1 cellular context compared by ENCODE assay signal in the genomic region with DNA sequence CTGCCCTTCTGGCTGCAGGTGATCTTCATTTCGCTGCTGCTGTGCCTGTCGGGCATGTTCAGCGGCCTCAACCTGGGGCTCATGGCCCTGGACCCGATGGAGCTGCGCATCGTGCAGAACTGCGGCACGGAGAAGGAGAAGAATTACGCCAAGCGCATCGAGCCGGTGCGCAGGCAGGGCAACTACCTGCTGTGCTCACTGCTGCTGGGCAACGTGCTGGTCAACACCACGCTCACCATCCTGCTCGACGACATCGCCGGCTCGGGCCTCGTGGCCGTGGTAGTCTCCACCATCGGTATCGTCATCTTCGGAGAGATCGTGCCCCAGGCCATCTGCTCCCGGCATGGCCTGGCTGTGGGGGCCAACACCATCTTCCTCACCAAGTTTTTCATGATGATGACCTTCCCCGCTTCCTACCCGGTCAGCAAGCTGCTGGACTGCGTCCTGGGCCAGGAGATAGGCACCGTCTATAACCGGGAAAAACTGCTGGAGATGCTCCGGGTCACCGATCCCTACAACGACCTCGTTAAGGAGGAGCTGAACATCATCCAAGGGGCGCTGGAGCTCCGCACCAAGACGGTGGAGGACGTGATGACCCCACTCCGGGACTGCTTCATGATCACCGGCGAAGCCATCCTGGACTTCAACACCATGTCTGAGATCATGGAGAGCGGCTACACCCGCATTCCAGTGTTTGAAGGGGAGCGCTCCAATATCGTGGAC.
TF ChIP-seq lines count a peak whose summit lies in the region.

No MANE protein-coding gene starts in this region.

TF ChIP-seq in WTC11, 78 proteins besides CTCF, POLR2A, EP300 and RAD21 (continued from another document):
- TF ChIP-seq, protein P1, sequence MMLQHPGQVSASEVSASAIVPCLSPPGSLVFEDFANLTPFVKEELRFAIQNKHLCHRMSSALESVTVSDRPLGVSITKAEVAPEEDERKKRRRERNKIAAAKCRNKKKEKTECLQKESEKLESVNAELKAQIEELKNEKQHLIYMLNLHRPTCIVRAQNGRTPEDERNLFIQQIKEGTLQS (CRISPR knock-in tag; conservative IDR thresholded peaks at IDR 0.05): peak; percentile 77; the same call in 1 of the 2 replicates
- TF ChIP-seq TCF7 (CRISPR knock-in tag; IDR thresholded peaks at IDR 0.05; ENCODE audit: low read depth): no peak; the same call in 1 of the 2 replicates
- no peak for TF ChIP-seq ZNF416 (CRISPR knock-in tag; IDR thresholded peaks at IDR 0.05)
- TF ChIP-seq, protein P2, sequence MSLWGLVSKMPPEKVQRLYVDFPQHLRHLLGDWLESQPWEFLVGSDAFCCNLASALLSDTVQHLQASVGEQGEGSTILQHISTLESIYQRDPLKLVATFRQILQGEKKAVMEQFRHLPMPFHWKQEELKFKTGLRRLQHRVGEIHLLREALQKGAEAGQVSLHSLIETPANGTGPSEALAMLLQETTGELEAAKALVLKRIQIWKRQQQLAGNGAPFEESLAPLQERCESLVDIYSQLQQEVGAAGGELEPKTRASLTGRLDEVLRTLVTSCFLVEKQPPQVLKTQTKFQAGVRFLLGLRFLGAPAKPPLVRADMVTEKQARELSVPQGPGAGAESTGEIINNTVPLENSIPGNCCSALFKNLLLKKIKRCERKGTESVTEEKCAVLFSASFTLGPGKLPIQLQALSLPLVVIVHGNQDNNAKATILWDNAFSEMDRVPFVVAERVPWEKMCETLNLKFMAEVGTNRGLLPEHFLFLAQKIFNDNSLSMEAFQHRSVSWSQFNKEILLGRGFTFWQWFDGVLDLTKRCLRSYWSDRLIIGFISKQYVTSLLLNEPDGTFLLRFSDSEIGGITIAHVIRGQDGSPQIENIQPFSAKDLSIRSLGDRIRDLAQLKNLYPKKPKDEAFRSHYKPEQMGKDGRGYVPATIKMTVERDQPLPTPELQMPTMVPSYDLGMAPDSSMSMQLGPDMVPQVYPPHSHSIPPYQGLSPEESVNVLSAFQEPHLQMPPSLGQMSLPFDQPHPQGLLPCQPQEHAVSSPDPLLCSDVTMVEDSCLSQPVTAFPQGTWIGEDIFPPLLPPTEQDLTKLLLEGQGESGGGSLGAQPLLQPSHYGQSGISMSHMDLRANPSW (CRISPR knock-in tag; conservative IDR thresholded peaks at IDR 0.05; ENCODE audit: low read depth): no peak
- 0 out of 2 replicates have a peak, but pooled peaks have one; percentile 54 for TF ChIP-seq ZBTB21 (CRISPR knock-in tag; IDR thresholded peaks at IDR 0.05; ENCODE audit: borderline replicate concordance)
- TF ChIP-seq SMAD3 (CRISPR knock-in tag; IDR thresholded peaks at IDR 0.05; ENCODE audit: borderline replicate concordance): peak; percentile 89
- TF ChIP-seq ZNF138 (CRISPR knock-in tag; conservative IDR thresholded peaks at IDR 0.05): no peak; the same call in 1 of the 2 replicates
- TF ChIP-seq TEAD4 (CRISPR knock-in tag; IDR thresholded peaks at IDR 0.05): peak; percentile 58; the same call in 1 of the 2 replicates
- peak; percentile 91; the same call in 1 of the 2 replicates for TF ChIP-seq RELA (CRISPR knock-in tag; IDR thresholded peaks at IDR 0.05; ENCODE audit: borderline replicate concordance)
- TF ChIP-seq GTF2I (CRISPR knock-in tag; conservative IDR thresholded peaks at IDR 0.05): no peak
- TF ChIP-seq, protein P3, sequence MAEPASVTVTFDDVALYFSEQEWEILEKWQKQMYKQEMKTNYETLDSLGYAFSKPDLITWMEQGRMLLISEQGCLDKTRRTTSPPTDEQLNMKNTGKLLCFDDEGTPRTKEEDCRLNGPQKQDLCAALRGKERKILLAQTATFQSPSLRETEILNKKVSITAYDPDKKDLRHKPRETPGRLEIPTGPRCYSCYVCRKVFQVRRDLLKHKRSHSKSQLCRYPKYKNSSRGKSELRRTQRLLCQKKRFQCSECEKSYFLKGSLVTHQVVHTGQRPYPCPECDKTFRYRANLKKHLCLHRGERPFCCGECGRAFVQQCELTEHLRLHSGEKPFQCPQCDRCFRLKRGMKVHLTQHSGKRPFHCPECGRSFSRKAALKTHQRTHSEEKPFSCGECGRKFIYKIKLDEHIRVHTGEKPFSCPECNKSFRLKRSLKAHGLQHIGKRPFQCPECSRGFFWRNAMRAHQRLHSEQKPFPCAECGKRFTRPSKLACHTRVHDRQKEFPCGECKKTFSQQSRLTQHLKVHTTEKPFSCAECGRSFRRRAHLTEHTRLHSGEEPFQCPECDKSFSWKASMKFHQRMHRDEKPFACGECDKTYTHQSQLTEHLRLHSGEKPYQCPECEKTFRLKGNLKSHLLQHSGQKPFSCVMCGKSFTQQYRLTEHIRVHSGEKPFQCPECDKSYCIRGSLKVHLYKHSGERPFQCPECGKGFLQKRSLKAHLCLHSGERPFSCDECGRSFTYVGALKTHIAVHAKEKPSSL (CRISPR knock-in tag; conservative IDR thresholded peaks at IDR 0.05): no peak
